Comparison of ENCODE assay signal across 23 cellular contexts in the genomic region with DNA sequence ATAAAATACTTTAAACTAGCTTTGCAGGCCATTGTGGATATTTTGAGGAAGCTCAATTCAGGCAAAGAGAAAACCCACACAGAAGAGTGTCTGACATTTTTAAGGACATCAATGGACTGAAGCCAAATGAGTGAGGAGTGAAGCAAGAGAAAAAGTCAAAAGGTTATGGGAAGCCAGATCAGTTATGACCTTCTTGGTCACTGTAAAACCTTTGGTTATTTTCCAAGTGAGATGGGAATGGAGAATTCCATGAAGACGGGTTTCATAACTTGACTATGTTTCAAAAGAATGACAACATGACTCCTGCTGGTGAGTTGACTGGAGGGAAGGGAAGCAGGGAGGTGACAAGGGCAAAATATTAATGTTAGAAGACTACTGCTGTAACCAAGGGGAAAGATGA.
"Had no signal": no experiment of that assay in that cellular context is flagged by ENCODE, and none has a peak within 500 bp of the region (broad histone marks: within the 10 kb centered on the region; RNA-seq: fewer than 3 reads in every experiment).

No MANE protein-coding gene starts in this region.

- H3K27ac ChIP-seq: HL-60, KMS-11, SJCRH30 had no signal

- FAIRE-seq: HTR-8/SVneo, K562 had no signal

- H3K4me3 ChIP-seq: K562, MG63, SJCRH30 had no signal

- H3K4me2 ChIP-seq: KMS-11 had no signal

- H3K9ac ChIP-seq: KMS-11 had no signal

- H3K27me3 ChIP-seq: MG63, SJCRH30 had no signal

- H3K9me3 ChIP-seq: MG63, SJCRH30 had no signal

- DNase-seq: Kasumi-1, MG63, NCI-H1092, NCI-H1105 treated with DMSO at 0.1 percent for 48 hours, NCI-H1417 treated with DMSO at 0.1 percent for 48 hours, NCI-H146, NCI-H1694 treated with DMSO at 0.1 percent for 48 hours, NCI-H1930, NCI-H2081, NCI-H2107, NCI-H2227 treated with DMSO at 0.1 percent for 48 hours, NCI-H524, NCI-H526 treated with DMSO at 0.1 percent for 48 hours, NCI-H748 treated with DMSO at 0.1 percent for 48 hours, SHP77 treated with DMSO at 0.1 percent for 48 hours, SJCRH30, T-helper 1 cell had no signal

- H3K36me3 ChIP-seq: MG63, SJCRH30 had no signal

- ATAC-seq: K562, Right ventricle myocardium inferior, SK-N-SH treated with all-trans-retinoic acid at 6 μM for 48 hours had no signal
